28 cellular contexts compared by ENCODE assay signal in genomic region chr4:9891740-9892139, GRCh38.
"Had no signal": no experiment of that assay in that cellular context is flagged by ENCODE, and none has a peak within 500 bp of the region (broad histone marks: within the 10 kb centered on the region; RNA-seq: fewer than 3 reads in every experiment).

No MANE protein-coding gene starts in this region.

- H3K4me3 ChIP-seq: stomach, suprapubic skin, testis, thoracic aorta, thyroid gland, tibial artery, tibial nerve, transverse colon, upper lobe of left lung, upper lobe of right lung, uterus, vagina had no signal

- H3K27me3 ChIP-seq: stomach, suprapubic skin, testis, thyroid gland, tibial nerve, transverse colon, upper lobe of left lung, upper lobe of right lung, uterus, vagina had no signal

- H3K4me1 Mint-ChIP-seq: stimulated activated effector memory CD8-positive, alpha-beta T cell treated with anti-CD3 and anti-CD28 coated beads, Interleukin-12 subunit alpha, Interleukin-12 subunit beta, amount 100 ng/mL, for 72 hours; stimulated activated memory B cell treated with anti-CD40 and anti-IgM and Interleukin-4, amounts not matched to agents 10 μg/mL and 1 μg/mL and 100 μg/mL, for 72 hours; stimulated activated naive B cell treated with anti-CD40 and anti-IgM and Interleukin-4, amounts not matched to agents 10 μg/mL and 1 μg/mL and 100 μg/mL, for 72 hours; stimulated activated naive CD8-positive, alpha-beta T cell treated with anti-CD3 and anti-CD28 coated beads, Interleukin-15, amount 100 ng/mL, for 72 hours had no signal

- H3K4me3 Mint-ChIP-seq: stimulated activated effector memory CD8-positive, alpha-beta T cell treated with anti-CD3 and anti-CD28 coated beads, Interleukin-12 subunit alpha, Interleukin-12 subunit beta, amount 100 ng/mL, for 72 hours; stimulated activated memory B cell treated with anti-CD40 and anti-IgM and Interleukin-4, amounts not matched to agents 10 μg/mL and 1 μg/mL and 100 μg/mL, for 72 hours; stimulated activated naive B cell treated with anti-CD40 and anti-IgM and Interleukin-4, amounts not matched to agents 10 μg/mL and 1 μg/mL and 100 μg/mL, for 72 hours; stimulated activated naive CD8-positive, alpha-beta T cell treated with anti-CD3 and anti-CD28 coated beads, Interleukin-15, amount 100 ng/mL, for 72 hours; stimulated activated naive CD8-positive, alpha-beta T cell treated with anti-CD3 and anti-CD28 coated beads, Interleukin-15, Interleukin-2, amounts not matched to agents 100 ng/mL and 50 ng/mL, for 24 hours; type B pancreatic cell had no signal

- H3K27me3 Mint-ChIP-seq: stimulated activated naive CD8-positive, alpha-beta T cell treated with anti-CD3 and anti-CD28 coated beads, Interleukin-15, Interleukin-2, amounts not matched to agents 100 ng/mL and 50 ng/mL, for 24 hours had no signal

- ATAC-seq: stimulated activated memory B cell treated with anti-CD40 and anti-IgM and Interleukin-4, amounts not matched to agents 10 μg/mL and 1 μg/mL and 100 μg/mL, for 72 hours; stimulated activated naive B cell treated with anti-CD40 and anti-IgM and Interleukin-4, amounts not matched to agents 10 μg/mL and 1 μg/mL and 100 μg/mL, for 72 hours; stimulated activated naive CD8-positive, alpha-beta T cell treated with anti-CD3 and anti-CD28 coated beads, Interleukin-15, amount 100 ng/mL, for 72 hours; stimulated activated naive CD8-positive, alpha-beta T cell treated with anti-CD3 and anti-CD28 coated beads, Interleukin-15, Interleukin-2, amounts not matched to agents 100 U/mL and 50 U/mL, for 24 hours; upper lobe of right lung had no signal

- H3K9me3 ChIP-seq: stomach, suprapubic skin, testis, thoracic aorta, thyroid gland, tibial artery, tibial nerve, transverse colon, upper lobe of left lung, upper lobe of right lung, uterus, vagina had no signal

- H3K27ac Mint-ChIP-seq: stimulated activated effector memory CD8-positive, alpha-beta T cell treated with anti-CD3 and anti-CD28 coated beads, Interleukin-12 subunit alpha, Interleukin-12 subunit beta, amount 100 ng/mL, for 72 hours; stimulated activated memory B cell treated with anti-CD40 and anti-IgM and Interleukin-4, amounts not matched to agents 10 μg/mL and 1 μg/mL and 100 μg/mL, for 72 hours; stimulated activated naive B cell treated with anti-CD40 and anti-IgM and Interleukin-4, amounts not matched to agents 10 μg/mL and 1 μg/mL and 100 μg/mL, for 72 hours; stimulated activated naive CD8-positive, alpha-beta T cell treated with anti-CD3 and anti-CD28 coated beads, Interleukin-15, amount 100 ng/mL, for 72 hours; stimulated activated naive CD8-positive, alpha-beta T cell treated with anti-CD3 and anti-CD28 coated beads, Interleukin-15, Interleukin-2, amounts not matched to agents 100 ng/mL and 50 ng/mL, for 24 hours; type B pancreatic cell had no signal

- H3K27ac ChIP-seq: stomach, suprapubic skin, testis, thoracic aorta, thyroid gland, tibial artery, tibial nerve, transverse colon, upper lobe of left lung, upper lobe of right lung, uterus, vagina had no signal

- H3K36me3 ChIP-seq: stomach, suprapubic skin, thoracic aorta, thyroid gland, tibial artery, tibial nerve, transverse colon, upper lobe of left lung, upper lobe of right lung, uterus, vagina had no signal

- DNase-seq: stimulated activated CD4-positive, alpha-beta T cell treated with anti-CD3 and anti-CD28 coated beads, Interleukin-2, amount 100 ng/mL, for 48 hours; stimulated activated CD4-positive, alpha-beta T cell treated with anti-CD3 and anti-CD28 coated beads, Interleukin-4, amount 100 ng/mL, for 1 hour; stimulated activated CD4-positive, alpha-beta T cell treated with anti-CD3 and anti-CD28 coated beads, Interleukin-4, amount 100 ng/mL, for 24 hours; stimulated activated CD8-positive, alpha-beta memory T cell treated with anti-CD3 and anti-CD28 coated beads, Interleukin-4, amount 100 ng/mL, for 48 hours; stimulated activated naive B cell treated with anti-CD40 and anti-IgM and Interleukin-4, amounts not matched to agents 10 μg/mL and 1 μg/mL and 100 μg/mL, for 72 hours; stimulated activated naive CD4-positive, alpha-beta T cell; stimulated activated naive CD4-positive, alpha-beta T cell treated with Interleukin-2 at 50 U/mL for 16 hours; stimulated activated naive CD8-positive, alpha-beta T cell treated with anti-CD3 and anti-CD28 coated beads, Interleukin-15, amount 100 ng/mL, for 72 hours; stimulated activated naive CD8-positive, alpha-beta T cell treated with anti-CD3 and anti-CD28 coated beads, Interleukin-15, Interleukin-2, amounts not matched to agents 100 U/mL and 50 U/mL, for 24 hours; stomach; substantia nigra; testis; thyroid gland; tibial artery; transverse colon; trophoblast cell; upper lobe of right lung; uterus had no signal

- H3K36me3 Mint-ChIP-seq: stimulated activated effector memory CD8-positive, alpha-beta T cell treated with anti-CD3 and anti-CD28 coated beads, Interleukin-12 subunit alpha, Interleukin-12 subunit beta, amount 100 ng/mL, for 72 hours; stimulated activated memory B cell treated with anti-CD40 and anti-IgM and Interleukin-4, amounts not matched to agents 10 μg/mL and 1 μg/mL and 100 μg/mL, for 72 hours; stimulated activated naive B cell treated with anti-CD40 and anti-IgM and Interleukin-4, amounts not matched to agents 10 μg/mL and 1 μg/mL and 100 μg/mL, for 72 hours; type B pancreatic cell had no signal

- H3K9me3 Mint-ChIP-seq: stimulated activated effector memory CD8-positive, alpha-beta T cell treated with anti-CD3 and anti-CD28 coated beads, Interleukin-12 subunit alpha, Interleukin-12 subunit beta, amount 100 ng/mL, for 72 hours; stimulated activated memory B cell treated with anti-CD40 and anti-IgM and Interleukin-4, amounts not matched to agents 10 μg/mL and 1 μg/mL and 100 μg/mL, for 72 hours; stimulated activated naive B cell treated with anti-CD40 and anti-IgM and Interleukin-4, amounts not matched to agents 10 μg/mL and 1 μg/mL and 100 μg/mL, for 72 hours; stimulated activated naive CD8-positive, alpha-beta T cell treated with anti-CD3 and anti-CD28 coated beads, Interleukin-15, amount 100 ng/mL, for 72 hours; stimulated activated naive CD8-positive, alpha-beta T cell treated with anti-CD3 and anti-CD28 coated beads, Interleukin-15, Interleukin-2, amounts not matched to agents 100 ng/mL and 50 ng/mL, for 24 hours; type B pancreatic cell had no signal

- FAIRE-seq: urothelium cell line had no signal

- H3K4me1 ChIP-seq: stomach, suprapubic skin, testis, thyroid gland, tibial artery, tibial nerve, upper lobe of left lung, upper lobe of right lung, uterus, vagina had no signal
